In genomic region chr5:85602843-85603242, GRCh38 we compare ENCODE assay signal across 25 cellular contexts.
DNase-seq lines count a peak whose midpoint lies in the region; ATAC-seq, FAIRE-seq and TF ChIP-seq lines count a peak whose summit lies in the region.
"Had no signal": no experiment of that assay in that cellular context is flagged by ENCODE, and none has a peak within 500 bp of the region (broad histone marks: within the 10 kb centered on the region; RNA-seq: fewer than 3 reads in every experiment).

No MANE protein-coding gene starts in this region.

- dilution Hi-C loops in IMR-90 (cut with HindIII; ENCODE audit: low sequenced_read_pairs, unreplicated experiment), result no loop called here

- no peak overlapping the region for H2BK5ac ChIP-seq in IMR-90 (ENCODE audit: low read depth, low read length, poor library complexity, severe bottlenecking)

- no peaks in the 10 kb centered on the region for H3K27me3 Mint-ChIP-seq in glutamatergic neuron (ENCODE audit: unreplicated experiment)
- H3K27me3 Mint-ChIP-seq: CD4-positive, alpha-beta memory T cell; CD4-positive, CD25-positive, alpha-beta regulatory T cell; CD8-positive, alpha-beta memory T cell had no signal

- H2BK15ac ChIP-seq in IMR-90 (ENCODE audit: low read depth, low read length), result no peak overlapping the region

- CTCF ChIA-PET in HepG2 (lab: Yijun Ruan, JAX; ENCODE audit: low intra/inter-chr PET ratio, low total read pairs) (no interaction called here), IMR-90 (lab: Yijun Ruan, JAX) (no interaction called here), K562 (lab: Yijun Ruan, JAX; ENCODE audit: low intra/inter-chr PET ratio) (no interaction called here)

- TF ChIP-seq POLR2A in HepG2 (IDR thresholded peaks at IDR 0.05; ENCODE audit: insufficient read depth in 1 of 2, low read depth in 2 of 2, low read length in 2 of 2), result no peak
- TF ChIP-seq POLR2A in right lobe of liver (IDR thresholded peaks at IDR 0.05), result no peak
- TF ChIP-seq POLR2A in IMR-90 (IDR thresholded peaks at IDR 0.05; ENCODE audit: low read depth, low read length), result no peak
- TF ChIP-seq POLR2A in K562 (conservative IDR thresholded peaks at IDR 0.05), result no peak

- DNase-seq in HepG2 (ENCODE audit: low spot score) (no peak), right lobe of liver (no peak), IMR-90 (no peak), K562 (ENCODE audit: extremely low read depth in 1 of 4, low spot score in 3 of 4) (no peak), lower lobe of right lung (no peak), glutamatergic neuron (no peak)
- DNase-seq: ACHN; BE2C; C1 segment of cervical spinal cord; CD4-positive, alpha-beta memory T cell; CD4-positive, CD25-positive, alpha-beta regulatory T cell; CD8-positive, alpha-beta memory T cell; COR-L47; DMS 273 treated with DMSO at 0.1 percent for 48 hours; DMS153; DMS53; DMS79; DND-41; EL; GF-D8 had no signal

- H3K4ac ChIP-seq in IMR-90 (ENCODE audit: low read depth, low read length), result no peak overlapping the region

- no peak overlapping the region for H4K91ac ChIP-seq in IMR-90 (ENCODE audit: insufficient read depth, low read depth, low read length)

- in situ Hi-C loops in HepG2 (cut with HindIII; ENCODE audit: extremely low pct_ligation_motif_present, low pct_unique_long_range_greater_than_20kb) (no loop called here), IMR-90 (cut with MboI; ENCODE audit: low sequenced_read_pairs) (no loop called here), K562 (cut with MboI) (no loop called here)

- H3K14ac ChIP-seq in IMR-90 (replicated peaks; ENCODE audit: low read depth, low read length), result no peak overlapping the region

- FAIRE-seq in HepG2 (lab: Jason Lieb, UNC) (no peak), K562 (lab: Jason Lieb, UNC) (no peak)
- FAIRE-seq: GM12891, GM19239 had no signal

- no peaks in the 10 kb centered on the region for H3K9me3 ChIP-seq in HepG2 (ENCODE audit: low read length)
- H3K9me3 ChIP-seq in right lobe of liver, result no peaks in the 10 kb centered on the region
- H3K9me3 ChIP-seq in IMR-90 (ENCODE audit: control insufficient read depth, insufficient read depth, low read length), result peaks cover 11% of the 10 kb centered on the region
- H3K9me3 ChIP-seq in K562 (replicated peaks; ENCODE audit: control insufficient read depth, insufficient read depth, low read depth, low read length), result no peaks in the 10 kb centered on the region
- H3K9me3 ChIP-seq in lower lobe of right lung, result no peaks in the 10 kb centered on the region
- H3K9me3 ChIP-seq: BE2C, BLaER1 had no signal

- H2BK120ac ChIP-seq in IMR-90 (ENCODE audit: low read depth, low read length), result no peak overlapping the region

- WGBS in HepG2 (ENCODE audit: low lambda C conversion rate), result 3% methylated on average over 1 of the region's 1 CpG
- WGBS in right lobe of liver (ENCODE audit: insufficient coverage, low coverage, low lambda C conversion rate, missing lambda C conversion rate), result 100% methylated on average over 1 of the region's 1 CpG
- 40% methylated on average over 1 of the region's 1 CpG; no CpG with 5 or more reads in 1 of the 2 experiments for WGBS in IMR-90 (ENCODE audit: extremely low coverage in 2 of 2, insufficient read length in 1 of 2), 2 experiments
- 60% methylated on average over 1 of the region's 1 CpG for WGBS in K562 (ENCODE audit: insufficient coverage, low coverage, missing lambda C conversion rate)

- H3K36me3 Mint-ChIP-seq in glutamatergic neuron (ENCODE audit: unreplicated experiment), result no peaks in the 10 kb centered on the region
- H3K36me3 Mint-ChIP-seq: CD14-positive monocyte; CD4-positive, alpha-beta memory T cell; CD4-positive, CD25-positive, alpha-beta regulatory T cell; CD8-positive, alpha-beta memory T cell had no signal

- H3K27ac ChIP-seq in HepG2 (ENCODE audit: extremely low read length, insufficient read depth, low read length) (no peak overlapping the region), right lobe of liver (no peak overlapping the region), IMR-90 (ENCODE audit: insufficient read depth, low read length) (no peak overlapping the region), K562 (ENCODE audit: extremely low read depth, low read depth, low read length) (no peak overlapping the region), lower lobe of right lung (no peak overlapping the region)
- H3K27ac ChIP-seq: 22Rv1, BLaER1 had no signal

- H2AK5ac ChIP-seq in IMR-90 (ENCODE audit: low read depth, low read length), result no peak overlapping the region

- no TSS peak for BruUV-seq in HepG2 (replicated peaks; lab: Mats Ljungman, UMichigan)
- BruUV-seq in IMR-90 (replicated peaks; lab: Mats Ljungman, UMichigan), result no TSS peak
- no TSS peak for BruUV-seq in K562 (replicated peaks; lab: Mats Ljungman, UMichigan)

- H3K9me1 ChIP-seq in IMR-90 (ENCODE audit: insufficient read depth, low read length) (no peaks in the 10 kb centered on the region), K562 (ENCODE audit: control insufficient read depth, insufficient read depth, low read length) (no peaks in the 10 kb centered on the region)

- ATAC-seq in HepG2 (no peak), right lobe of liver (no peak), IMR-90 (ENCODE audit: low read depth) (no peak), K562 (no peak), lower lobe of right lung (no peak)

- H3K79me2 ChIP-seq in HepG2 (ENCODE audit: insufficient read depth, low read length) (no peaks in the 10 kb centered on the region), K562 (ENCODE audit: control insufficient read depth, insufficient read depth, low read length) (no peaks in the 10 kb centered on the region)

- no peaks in the 10 kb centered on the region for H3K9me3 Mint-ChIP-seq in glutamatergic neuron (ENCODE audit: unreplicated experiment)

- H3K27me3 ChIP-seq in HepG2 (ENCODE audit: control insufficient read depth in 1 of 2, insufficient read depth in 2 of 2, low read length in 2 of 2) (no peaks in the 10 kb centered on the region), right lobe of liver (no peaks in the 10 kb centered on the region), IMR-90 (ENCODE audit: control insufficient read depth, insufficient read depth, low read length) (no peaks in the 10 kb centered on the region), K562 (ENCODE audit: control insufficient read depth in 2 of 2, insufficient read depth in 2 of 2, low read length in 2 of 2) (no peaks in the 10 kb centered on the region), lower lobe of right lung (ENCODE audit: low read depth) (no peaks in the 10 kb centered on the region)
- H3K27me3 ChIP-seq: BE2C, BLaER1 had no signal

- no peaks in the 10 kb centered on the region for H3K4me1 Mint-ChIP-seq in glutamatergic neuron (ENCODE audit: low read depth, unreplicated experiment)
- H3K4me1 Mint-ChIP-seq: CD14-positive monocyte; CD4-positive, alpha-beta memory T cell; CD4-positive, CD25-positive, alpha-beta regulatory T cell; CD8-positive, alpha-beta memory T cell had no signal

- no peak overlapping the region for H3K4me3 Mint-ChIP-seq in glutamatergic neuron (ENCODE audit: unreplicated experiment)
- H3K4me3 Mint-ChIP-seq: CD14-positive monocyte; CD4-positive, alpha-beta memory T cell; CD4-positive, CD25-positive, alpha-beta regulatory T cell; CD8-positive, alpha-beta memory T cell had no signal

- no peak overlapping the region for H3K27ac Mint-ChIP-seq in glutamatergic neuron (ENCODE audit: unreplicated experiment)
- H3K27ac Mint-ChIP-seq: CD14-positive monocyte; CD4-positive, alpha-beta memory T cell; CD4-positive, CD25-positive, alpha-beta regulatory T cell; CD8-positive, alpha-beta memory T cell had no signal

- H3K18ac ChIP-seq in IMR-90 (ENCODE audit: low read depth, low read length), result no peak overlapping the region

- H4K5ac ChIP-seq in IMR-90 (ENCODE audit: low read depth, low read length), result no peak overlapping the region

- H3K56ac ChIP-seq in IMR-90 (ENCODE audit: extremely low read depth, insufficient read depth, low read length), result no peak overlapping the region

- H3K9ac ChIP-seq in HepG2 (ENCODE audit: insufficient read depth, low read depth, low read length) (no peak overlapping the region), IMR-90 (ENCODE audit: low read depth, low read length) (no peak overlapping the region), K562 (ENCODE audit: insufficient read depth in 1 of 2, low read depth in 2 of 2, low read length in 2 of 2) (no peak overlapping the region)
- H3K9ac ChIP-seq: BLaER1 had no signal

- no peak overlapping the region for H2AFZ ChIP-seq in HepG2 (ENCODE audit: low read length)
- no peak overlapping the region for H2AFZ ChIP-seq in IMR-90 (replicated peaks; ENCODE audit: low read length, poor library complexity)
- no peak overlapping the region for H2AFZ ChIP-seq in K562 (ENCODE audit: low read depth, low read length)

- H3K4me3 ChIP-seq in HepG2 (replicated peaks in 1 of 3; ENCODE audit: insufficient read depth in 1 of 3, low read depth in 2 of 3, low read length in 3 of 3) (no peak overlapping the region), right lobe of liver (no peak overlapping the region), IMR-90 (ENCODE audit: insufficient read depth, low read depth, low read length) (no peak overlapping the region), K562 (no peak overlapping the region), lower lobe of right lung (no peak overlapping the region)
- H3K4me3 ChIP-seq: BLaER1 had no signal

- H3K23ac ChIP-seq in IMR-90 (ENCODE audit: low read depth, low read length), result no peak overlapping the region

- H3K4me2 ChIP-seq in HepG2 (ENCODE audit: low read depth, low read length) (no peak overlapping the region), IMR-90 (ENCODE audit: low read depth, low read length) (no peak overlapping the region), K562 (ENCODE audit: insufficient read depth, low read length) (no peak overlapping the region)
- H3K4me2 ChIP-seq: BLaER1 had no signal

- no peaks in the 10 kb centered on the region for H3K79me1 ChIP-seq in IMR-90 (ENCODE audit: low read depth in 1 of 2, low read length in 2 of 2)

- no peak for TF ChIP-seq RAD21 in HepG2 (CRISPR knock-in tag; IDR thresholded peaks at IDR 0.05)
- TF ChIP-seq RAD21 in IMR-90 (IDR thresholded peaks at IDR 0.05; ENCODE audit: low read length), result no peak
- no peak for TF ChIP-seq RAD21 in K562 (CRISPR knock-in tag; conservative IDR thresholded peaks at IDR 0.05 in 1 of 2, IDR thresholded peaks at IDR 0.05 in 1 of 2)

- H2AK9ac ChIP-seq in IMR-90 (replicated peaks; ENCODE audit: low read depth, low read length, poor library complexity), result no peak overlapping the region

- no peaks in the 10 kb centered on the region for H3K36me3 ChIP-seq in HepG2 (replicated peaks in 1 of 2; ENCODE audit: control insufficient read depth in 1 of 2, insufficient read depth in 2 of 2, low read length in 2 of 2)
- H3K36me3 ChIP-seq in right lobe of liver, result no peaks in the 10 kb centered on the region
- no peaks in the 10 kb centered on the region for H3K36me3 ChIP-seq in IMR-90 (ENCODE audit: control insufficient read depth, insufficient read depth, low read length)
- H3K36me3 ChIP-seq in K562 (ENCODE audit: control insufficient read depth, insufficient read depth, low read length), result no peaks in the 10 kb centered on the region
- H3K36me3 ChIP-seq in lower lobe of right lung, result no peaks in the 10 kb centered on the region
- H3K36me3 ChIP-seq: BE2C, BLaER1 had no signal

- POLR2A ChIA-PET in HepG2 (lab: Yijun Ruan, JAX), result no interaction called here
- POLR2A ChIA-PET in IMR-90 (lab: Charles Lee; ENCODE audit: unreplicated experiment), result no interaction called here
- POLR2A ChIA-PET in K562 (lab: Yijun Ruan, JAX), result no interaction called here

- intact Hi-C loops in HepG2 (cut with micrococcal nuclease; ENCODE audit: unreplicated experiment), result no loop called here
- intact Hi-C loops in right lobe of liver (cut with DNase I), result no loop called here
- intact Hi-C loops in IMR-90 (cut with micrococcal nuclease), result no loop called here
- intact Hi-C loops in K562 (cut with micrococcal nuclease), result no loop called here
- intact Hi-C loops in lower lobe of right lung (cut with DNase I), result no loop called here

- H4K8ac ChIP-seq in IMR-90 (ENCODE audit: low read depth in 2 of 2, low read length in 2 of 2), result no peak overlapping the region

- TF ChIP-seq EP300 in HepG2 (IDR thresholded peaks at IDR 0.05; ENCODE audit: low read depth in 2 of 2, low read length in 2 of 2), result no peak
- TF ChIP-seq EP300 in HepG2 (CRISPR knock-in tag; IDR thresholded peaks at IDR 0.05; ENCODE audit: borderline replicate concordance), result no peak
- TF ChIP-seq EP300 in K562 (IDR thresholded peaks at IDR 0.05; ENCODE audit: low read length), result no peak

- H4K20me1 ChIP-seq in HepG2 (ENCODE audit: insufficient read depth, low read length), result no peaks in the 10 kb centered on the region
- H4K20me1 ChIP-seq in IMR-90 (ENCODE audit: insufficient read depth, low read length), result no peaks in the 10 kb centered on the region
- no peaks in the 10 kb centered on the region for H4K20me1 ChIP-seq in K562 (replicated peaks; ENCODE audit: control insufficient read depth, insufficient read depth, low read length)
- H4K20me1 ChIP-seq: BLaER1 had no signal

- H3K4me1 ChIP-seq in HepG2 (ENCODE audit: insufficient read depth, low read length) (no peaks in the 10 kb centered on the region), right lobe of liver (no peaks in the 10 kb centered on the region), IMR-90 (ENCODE audit: control insufficient read depth, insufficient read depth, low read length) (no peaks in the 10 kb centered on the region), K562 (replicated peaks in 1 of 2; ENCODE audit: control insufficient read depth in 2 of 2, insufficient read depth in 2 of 2, low read length in 2 of 2) (no peaks in the 10 kb centered on the region), lower lobe of right lung (no peaks in the 10 kb centered on the region)
- H3K4me1 ChIP-seq: BE2C, BLaER1 had no signal

- no peak overlapping the region for H2BK20ac ChIP-seq in IMR-90 (ENCODE audit: low read depth, low read length)

- TF ChIP-seq CTCF in HepG2 (CRISPR knock-in tag; IDR thresholded peaks at IDR 0.05) (no peak), right lobe of liver (IDR thresholded peaks at IDR 0.05) (no peak), IMR-90 (conservative IDR thresholded peaks at IDR 0.05; ENCODE audit: low read depth, low read length) (no peak), K562 (IDR thresholded peaks at IDR 0.05 in 2 of 3, conservative IDR thresholded peaks at IDR 0.05 in 1 of 3; ENCODE audit: insufficient read depth in 2 of 3, low read depth in 1 of 3, low read length in 3 of 3) (no peak), lower lobe of right lung (IDR thresholded peaks at IDR 0.05) (no peak), glutamatergic neuron (IDR thresholded peaks at IDR 0.05; ENCODE audit: partially characterized antibody, unreplicated experiment) (no peak)

Comparison
In these comparisons a context has a peak if more than half of its experiments do, and no peak if none do; other contexts are left out.
1. Of the 241 proteins assayed by ChIP-seq in both HepG2 and K562: peak only in HepG2: none; only in K562: MAFG; in both: MAFF; in neither: 238; mixed calls (peak in some experiments, not most) for 1.